ENCODE assay signal across 1 cellular context in genomic region chr19:3586707-3587346, GRCh38.
TF ChIP-seq lines count a peak whose summit lies in the region.

No MANE protein-coding gene starts in this region.

TF ChIP-seq in GM23338, 12 proteins besides CTCF, POLR2A, EP300 and RAD21 (continued from another document):
- TF ChIP-seq ZNF462 (CRISPR knock-in tag; IDR thresholded peaks at IDR 0.05), result no peak
- no peak for TF ChIP-seq NANOG (IDR thresholded peaks at IDR 0.05; ENCODE audit: borderline replicate concordance)
- TF ChIP-seq REST (IDR thresholded peaks at IDR 0.05; ENCODE audit: unreplicated experiment), result no peak
- no peak for TF ChIP-seq EZH2phosphoT487 (IDR thresholded peaks at IDR 0.05; ENCODE audit: unreplicated experiment)
- TF ChIP-seq, protein P1, sequence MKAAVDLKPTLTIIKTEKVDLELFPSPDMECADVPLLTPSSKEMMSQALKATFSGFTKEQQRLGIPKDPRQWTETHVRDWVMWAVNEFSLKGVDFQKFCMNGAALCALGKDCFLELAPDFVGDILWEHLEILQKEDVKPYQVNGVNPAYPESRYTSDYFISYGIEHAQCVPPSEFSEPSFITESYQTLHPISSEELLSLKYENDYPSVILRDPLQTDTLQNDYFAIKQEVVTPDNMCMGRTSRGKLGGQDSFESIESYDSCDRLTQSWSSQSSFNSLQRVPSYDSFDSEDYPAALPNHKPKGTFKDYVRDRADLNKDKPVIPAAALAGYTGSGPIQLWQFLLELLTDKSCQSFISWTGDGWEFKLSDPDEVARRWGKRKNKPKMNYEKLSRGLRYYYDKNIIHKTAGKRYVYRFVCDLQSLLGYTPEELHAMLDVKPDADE (IDR thresholded peaks at IDR 0.05), result no peak
- no peak for TF ChIP-seq ZNF114 (CRISPR knock-in tag; IDR thresholded peaks at IDR 0.05)
